ENCODE assay signal across 1 cellular context in genomic region chr1:95169544-95169943, GRCh38.
A peak's percentile ranks its signal among the peaks of the same experiment; 100 is the strongest.
TF ChIP-seq lines count a peak whose summit lies in the region.

No MANE protein-coding gene starts in this region.

TF ChIP-seq in K562, 482 proteins besides CTCF, POLR2A, EP300 and RAD21 (continued from another document):
- TF ChIP-seq ATF3 (IDR thresholded peaks at IDR 0.05) (peak; percentile 61), ATF3 (CRISPR knock-in tag; conservative IDR thresholded peaks at IDR 0.05) (no peak), ATF7 (IDR thresholded peaks at IDR 0.05) (no peak), E2F1 (CRISPR knock-in tag; IDR thresholded peaks at IDR 0.05) (no peak), NFE2 (IDR thresholded peaks at IDR 0.05; ENCODE audit: low read depth) (peak; percentile 97), TCF3 (CRISPR knock-in tag; IDR thresholded peaks at IDR 0.05) (peak; percentile 81), NFIC (IDR thresholded peaks at IDR 0.05) (peak; percentile 49; the same call in 1 of the 2 replicates), TRIM28 (IDR thresholded peaks at IDR 0.05) (no peak), ZNF24 (IDR thresholded peaks at IDR 0.05) (no peak), NONO (IDR thresholded peaks at IDR 0.05; ENCODE audit: low read depth in 2 of 2, low read length in 1 of 2) (no peak), ZBTB5 (IDR thresholded peaks at IDR 0.05) (no peak), NR2C2 (CRISPR knock-in tag; IDR thresholded peaks at IDR 0.05) (no peak), NR2C2 (tag; IDR thresholded peaks at IDR 0.05) (no peak), KLF16 (IDR thresholded peaks at IDR 0.05) (peak; percentile 64; the same call in 1 of the 2 replicates), CBFA2T3 (IDR thresholded peaks at IDR 0.05) (peak; percentile 90), SMARCA4 (IDR thresholded peaks at IDR 0.05) (peak; percentile 79), NFE2L1 (tag; IDR thresholded peaks at IDR 0.05; ENCODE audit: borderline replicate concordance, low read depth) (peak; percentile 54; the same call in 1 of the 2 replicates), TEAD4 (IDR thresholded peaks at IDR 0.05; ENCODE audit: low read length) (peak; percentile 93), TEAD4 (CRISPR knock-in tag; IDR thresholded peaks at IDR 0.05; ENCODE audit: borderline replicate concordance) (no peak), POLR2H (tag; IDR thresholded peaks at IDR 0.05; ENCODE audit: low read depth) (0 out of 2 replicates have a peak, but pooled peaks have one; percentile 23), KLF1 (tag; IDR thresholded peaks at IDR 0.05) (peak; percentile 60; the same call in 1 of the 2 replicates), MTA2 (IDR thresholded peaks at IDR 0.05; ENCODE audit: low read depth) (peak; percentile 63; the same call in 1 of the 2 replicates), EP400 (IDR thresholded peaks at IDR 0.05) (peak; percentile 26; the same call in 1 of the 2 replicates), DPF2 (IDR thresholded peaks at IDR 0.05) (peak; percentile 90), SMARCB1 (IDR thresholded peaks at IDR 0.05; ENCODE audit: insufficient read length, low read depth) (peak; percentile 94), ZNF592 (IDR thresholded peaks at IDR 0.05) (peak; percentile 12; the same call in 1 of the 2 replicates), STAT5A (IDR thresholded peaks at IDR 0.05; ENCODE audit: borderline replicate concordance, low read length) (peak; percentile 65; the same call in 1 of the 2 replicates), MAFG (tag; conservative IDR thresholded peaks at IDR 0.05) (peak; percentile 84), PML (IDR thresholded peaks at IDR 0.05; ENCODE audit: low read length) (peak; percentile 78), ARID1B (IDR thresholded peaks at IDR 0.05) (peak; percentile 90), ZNF316 (IDR thresholded peaks at IDR 0.05) (peak; percentile 90), BACH1 (tag; IDR thresholded peaks at IDR 0.05) (peak; percentile 67), RAD51 (IDR thresholded peaks at IDR 0.05; ENCODE audit: borderline replicate concordance, low read depth) (peak; percentile 12; the same call in 1 of the 2 replicates), HNRNPL (IDR thresholded peaks at IDR 0.05; ENCODE audit: low read depth, low read length) (no peak), FOSL1 (tag; conservative IDR thresholded peaks at IDR 0.05) (peak; percentile 64), JUND (IDR thresholded peaks at IDR 0.05; ENCODE audit: borderline replicate concordance, low read depth, low read length) (peak; percentile 82), JUND (tag; IDR thresholded peaks at IDR 0.05; ENCODE audit: borderline replicate concordance, low read depth, low read length) (peak; percentile 28; the same call in 1 of the 3 replicates), RCOR1 (IDR thresholded peaks at IDR 0.05; ENCODE audit: borderline replicate concordance in 1 of 2, low read depth in 2 of 2, low read length in 2 of 2) (peak in 1 of 2 experiments; percentile 69; a peak in 1 of 4 replicates), CBFA2T2 (conservative IDR thresholded peaks at IDR 0.05) (peak; percentile 87), C11orf30 (IDR thresholded peaks at IDR 0.05; ENCODE audit: low read depth) (peak; percentile 89), SMAD2 (IDR thresholded peaks at IDR 0.05; ENCODE audit: low read depth, low read length) (no peak), NCOR1 (IDR thresholded peaks at IDR 0.05) (peak; percentile 76), TEAD1 (CRISPR knock-in tag; IDR thresholded peaks at IDR 0.05) (peak in 1 of 2 experiments; percentile 64; a peak in 1 of 4 replicates), HNRNPH1 (optimal IDR thresholded peaks at IDR 0.05; ENCODE audit: low read depth, low read length) (no peak), PHF21A (IDR thresholded peaks at IDR 0.05; ENCODE audit: borderline replicate concordance, low read depth) (no peak), POLR2AphosphoS5 (IDR thresholded peaks at IDR 0.05; ENCODE audit: control insufficient read depth, insufficient read depth, low read depth, low read length) (peak; percentile 85), KDM2B (CRISPR knock-in tag; IDR thresholded peaks at IDR 0.05) (no peak), ZEB2 (IDR thresholded peaks at IDR 0.05) (peak; percentile 86), NCOA2 (IDR thresholded peaks at IDR 0.05; ENCODE audit: partially characterized antibody in 2 of 2) (no peak), GATA2 (CRISPR knock-in tag; IDR thresholded peaks at IDR 0.05) (no peak), FOXM1 (IDR thresholded peaks at IDR 0.05; ENCODE audit: low read depth) (peak; percentile 40; the same call in 1 of the 2 replicates), FOXM1 (CRISPR knock-in tag; IDR thresholded peaks at IDR 0.05; ENCODE audit: low read depth) (no peak), MAFF (IDR thresholded peaks at IDR 0.05; ENCODE audit: low read length) (peak; percentile 91), MAFK (IDR thresholded peaks at IDR 0.05; ENCODE audit: low read length) (peak; percentile 85), SREBF1 (IDR thresholded peaks at IDR 0.05; ENCODE audit: borderline replicate concordance, low read depth, low read length) (no peak), TBL1XR1 (IDR thresholded peaks at IDR 0.05; ENCODE audit: low read length in 2 of 2) (0 out of 4 replicates have a peak, but pooled peaks of 1 of the 2 experiments have one; percentile 4), RFX5 (IDR thresholded peaks at IDR 0.05; ENCODE audit: low read depth, low read length) (no peak), ZNF395 (CRISPR knock-in tag; IDR thresholded peaks at IDR 0.05) (peak; percentile 55; the same call in 1 of the 2 replicates), CBX5 (IDR thresholded peaks at IDR 0.05; ENCODE audit: borderline replicate concordance, low read depth) (no peak)
- TF ChIP-seq, protein P1, sequence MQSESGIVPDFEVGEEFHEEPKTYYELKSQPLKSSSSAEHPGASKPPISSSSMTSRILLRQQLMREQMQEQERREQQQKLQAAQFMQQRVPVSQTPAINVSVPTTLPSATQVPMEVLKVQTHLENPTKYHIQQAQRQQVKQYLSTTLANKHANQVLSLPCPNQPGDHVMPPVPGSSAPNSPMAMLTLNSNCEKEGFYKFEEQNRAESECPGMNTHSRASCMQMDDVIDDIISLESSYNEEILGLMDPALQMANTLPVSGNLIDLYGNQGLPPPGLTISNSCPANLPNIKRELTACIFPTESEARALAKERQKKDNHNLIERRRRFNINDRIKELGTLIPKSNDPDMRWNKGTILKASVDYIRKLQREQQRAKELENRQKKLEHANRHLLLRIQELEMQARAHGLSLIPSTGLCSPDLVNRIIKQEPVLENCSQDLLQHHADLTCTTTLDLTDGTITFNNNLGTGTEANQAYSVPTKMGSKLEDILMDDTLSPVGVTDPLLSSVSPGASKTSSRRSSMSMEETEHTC (IDR thresholded peaks at IDR 0.05), result peak; percentile 74; the same call in 1 of the 2 replicates
- TF ChIP-seq, protein P2, sequence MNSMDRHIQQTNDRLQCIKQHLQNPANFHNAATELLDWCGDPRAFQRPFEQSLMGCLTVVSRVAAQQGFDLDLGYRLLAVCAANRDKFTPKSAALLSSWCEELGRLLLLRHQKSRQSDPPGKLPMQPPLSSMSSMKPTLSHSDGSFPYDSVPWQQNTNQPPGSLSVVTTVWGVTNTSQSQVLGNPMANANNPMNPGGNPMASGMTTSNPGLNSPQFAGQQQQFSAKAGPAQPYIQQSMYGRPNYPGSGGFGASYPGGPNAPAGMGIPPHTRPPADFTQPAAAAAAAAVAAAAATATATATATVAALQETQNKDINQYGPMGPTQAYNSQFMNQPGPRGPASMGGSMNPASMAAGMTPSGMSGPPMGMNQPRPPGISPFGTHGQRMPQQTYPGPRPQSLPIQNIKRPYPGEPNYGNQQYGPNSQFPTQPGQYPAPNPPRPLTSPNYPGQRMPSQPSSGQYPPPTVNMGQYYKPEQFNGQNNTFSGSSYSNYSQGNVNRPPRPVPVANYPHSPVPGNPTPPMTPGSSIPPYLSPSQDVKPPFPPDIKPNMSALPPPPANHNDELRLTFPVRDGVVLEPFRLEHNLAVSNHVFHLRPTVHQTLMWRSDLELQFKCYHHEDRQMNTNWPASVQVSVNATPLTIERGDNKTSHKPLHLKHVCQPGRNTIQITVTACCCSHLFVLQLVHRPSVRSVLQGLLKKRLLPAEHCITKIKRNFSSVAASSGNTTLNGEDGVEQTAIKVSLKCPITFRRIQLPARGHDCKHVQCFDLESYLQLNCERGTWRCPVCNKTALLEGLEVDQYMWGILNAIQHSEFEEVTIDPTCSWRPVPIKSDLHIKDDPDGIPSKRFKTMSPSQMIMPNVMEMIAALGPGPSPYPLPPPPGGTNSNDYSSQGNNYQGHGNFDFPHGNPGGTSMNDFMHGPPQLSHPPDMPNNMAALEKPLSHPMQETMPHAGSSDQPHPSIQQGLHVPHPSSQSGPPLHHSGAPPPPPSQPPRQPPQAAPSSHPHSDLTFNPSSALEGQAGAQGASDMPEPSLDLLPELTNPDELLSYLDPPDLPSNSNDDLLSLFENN (IDR thresholded peaks at IDR 0.05; ENCODE audit: low read depth in 2 of 2, low read length in 2 of 2), result peak in 1 of 2 experiments; percentile 71; a peak in 2 of 4 replicates
